19 cellular contexts compared by ENCODE assay signal in genomic region chr10:117246997-117247667, GRCh38. TPM values are rescaled to one million over a fixed set of nuclear protein-coding genes. Genes with fewer than 3 reads are reported as not detected.
"Had no signal": no experiment of that assay in that cellular context is flagged by ENCODE, and none has a peak within 500 bp of the region (broad histone marks: within the 10 kb centered on the region; RNA-seq: fewer than 3 reads in every experiment).

No MANE protein-coding gene starts in this region.

- H3K9me3 ChIP-seq: left ventricle myocardium inferior, right atrium auricular region, tibial nerve had no signal

- DNase-seq: activated CD4-positive, alpha-beta memory T cell treated with anti-CD3 and anti-CD28 coated beads, Interleukin-2, amount 10 ng/mL, durations not matched to agents 7 days and 5 days; activated effector memory CD4-positive, alpha-beta T cell treated with Interleukin-2 at 50 U/mL for 16 hours; activated T-cell treated with anti-CD3 and anti-CD28 coated beads, Interleukin-2, amount 50 U/mL, for 4 hours; amniotic stem cell; effector CD8-positive, alpha-beta T cell; hippocampal formation; kidney; left ventricle myocardium inferior; stimulated activated CD4-positive, alpha-beta T cell treated with anti-CD3 and anti-CD28 coated beads, Interleukin-15, amount 100 ng/mL, for 24 hours; stimulated activated CD4-positive, alpha-beta T cell treated with anti-CD3 and anti-CD28 coated beads, Interleukin-4, amount 100 ng/mL, for 1 hour; stimulated activated naive B cell treated with anti-CD40 and anti-IgM and Interleukin-4, amounts not matched to agents 10 μg/mL and 1 μg/mL and 100 μg/mL, for 72 hours; T-helper 1 cell had no signal

- H3K36me3 ChIP-seq: left ventricle myocardium inferior, right atrium auricular region, tibial nerve had no signal

- FAIRE-seq: kidney had no signal

- ATAC-seq: activated T-cell treated with anti-CD3 and anti-CD28 coated beads, Interleukin-2, amount 50 U/mL, for 4 hours; stimulated activated naive B cell treated with anti-CD40 and anti-IgM and Interleukin-4, amounts not matched to agents 10 μg/mL and 1 μg/mL and 100 μg/mL, for 72 hours had no signal

- H3K4me1 ChIP-seq: left ventricle myocardium inferior, right atrium auricular region, tibial nerve had no signal

- H3K27ac ChIP-seq: coronary artery, left ventricle myocardium inferior, right atrium auricular region, skin epidermis, tibial nerve, VCaP had no signal

- H3K27me3 ChIP-seq: right atrium auricular region had no signal

- H3K4me3 ChIP-seq: coronary artery, left ventricle myocardium inferior, right atrium auricular region, skin epidermis, tibial nerve had no signal

RNA-seq across cellular contexts. Expression of gene SLC18A2, which starts 6.2 kb away (rescaled TPM):
- total RNA-seq: activated CD4-positive, alpha-beta memory T cell treated with anti-CD3 and anti-CD28 coated beads, Interleukin-2, amount 10 ng/mL, durations not matched to agents 7 days and 5 days; naive thymus-derived CD8-positive, alpha-beta T cell had no signal

RNA-seq across cellular contexts. Expression of gene KCNK18, which starts 49.8 kb away (rescaled TPM):
- total RNA-seq: activated CD4-positive, alpha-beta memory T cell treated with anti-CD3 and anti-CD28 coated beads, Interleukin-2, amount 10 ng/mL, durations not matched to agents 7 days and 5 days; activated T-cell treated with anti-CD3 and anti-CD28 coated beads, Interleukin-2, amount 50 U/mL, for 4 hours; kidney; left ventricle myocardium inferior; mucosa of gallbladder; naive thymus-derived CD8-positive, alpha-beta T cell; right atrium auricular region; tibial nerve had no signal
- polyA plus RNA-seq: naive thymus-derived CD8-positive, alpha-beta T cell had no signal
